In the genomic region with DNA sequence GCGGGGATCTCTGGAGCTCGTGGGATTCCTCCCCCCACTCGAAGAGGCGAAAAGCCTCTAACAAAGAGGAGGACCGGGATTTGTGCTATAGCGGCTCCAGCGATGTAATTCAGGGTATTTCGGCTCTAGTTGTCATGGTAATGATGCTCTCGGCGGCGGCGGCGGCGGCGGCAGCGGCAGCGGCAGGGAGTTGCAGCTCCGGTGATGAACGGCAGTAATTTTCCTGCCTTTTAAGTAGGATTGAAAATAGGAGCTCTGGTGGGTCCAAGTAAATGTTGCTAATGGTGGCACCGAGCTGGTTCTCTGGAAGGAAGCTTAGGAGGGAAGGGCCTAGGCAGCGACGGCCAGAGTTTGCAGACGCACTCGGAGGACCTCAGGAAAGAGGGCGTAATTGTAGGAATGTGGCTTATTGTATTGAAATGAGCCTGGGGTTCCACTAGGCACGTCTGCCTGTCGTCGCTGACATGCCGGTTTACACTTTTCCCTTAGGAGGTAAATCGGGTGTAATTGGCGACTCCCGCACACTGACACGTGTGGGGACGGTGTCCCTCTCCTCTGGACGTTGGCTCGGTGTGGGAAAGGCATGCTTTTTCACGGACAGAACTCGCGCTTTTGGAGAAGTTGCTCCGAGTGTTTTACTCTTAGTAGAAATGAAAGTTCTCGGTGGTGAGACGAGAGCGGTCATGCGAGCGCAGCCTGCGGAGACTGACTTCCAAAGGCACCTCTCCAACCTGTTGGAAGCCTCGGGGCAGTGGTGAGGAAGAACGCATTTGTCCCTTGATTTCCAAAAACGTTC, we compare ENCODE assay signal across 8 cellular contexts. TPM values are rescaled to one million over a fixed set of nuclear protein-coding genes. Genes with fewer than 3 reads are reported as not detected.
DNase-seq lines count a peak whose midpoint lies in the region; ATAC-seq and TF ChIP-seq lines count a peak whose summit lies in the region.

No MANE protein-coding gene starts in this region.

- H3K4me1 Mint-ChIP-seq in CD14-positive monocyte: peaks cover 65% of the 10 kb centered on the region

- H3K36me3 ChIP-seq in adrenal gland (replicated peaks in 1 of 2): no peaks in the 10 kb centered on the region
- no peaks in the 10 kb centered on the region for H3K36me3 ChIP-seq in rectal smooth muscle tissue (ENCODE audit: control insufficient read depth, insufficient read depth, low read length)

- H3K4me3 Mint-ChIP-seq in CD14-positive monocyte: peak overlapping the region; percentile 100

- ATAC-seq in GM21526 (IDR thresholded peaks at IDR 0.05; ENCODE audit: low FRiP score, unreplicated experiment): no peak

- no peak for DNase-seq in CD14-positive monocyte (ENCODE audit: low spot score)
- peak; percentile 47 for DNase-seq in HK-2 (ENCODE audit: unreplicated experiment)
- DNase-seq in SHP77 treated with DMSO at 0.1 percent for 48 hours (lab: John Stamatoyannopoulos, UW): peak; percentile 5
- DNase-seq in adrenal gland: peak; percentile 49 to 71 (median 55)
- DNase-seq in hepatic stellate cell (ENCODE audit: low spot score): peak; percentile 63
- no peak for DNase-seq in iPS-NIHi7 (ENCODE audit: extremely low spot score)

- peaks cover 58 to 68% (median 64%) of the 10 kb centered on the region in 3 donors for H3K27me3 Mint-ChIP-seq in CD14-positive monocyte (ENCODE audit: low read depth in 3 of 3)

- no peaks in the 10 kb centered on the region for H3K9me3 ChIP-seq in adrenal gland (replicated peaks in 1 of 3)

- H3K9me3 Mint-ChIP-seq in CD14-positive monocyte: peaks cover 0 to 43% (median 30%) of the 10 kb centered on the region in 7 donors

- H3K27ac ChIP-seq in adrenal gland: peak overlapping the region in 4 of 5 donors; percentile 93 to 100 (median 99)
- H3K27ac ChIP-seq in rectal smooth muscle tissue (ENCODE audit: low read depth, low read length): peak overlapping the region; percentile 95

- intact Hi-C loops in CD14-positive monocyte (cut with micrococcal nuclease): loop anchor here (5.0 to 10.0 kb wide), 8 partner anchors 82 to 700 kb away; a partner anchor contains a TSS
- intact Hi-C loops in adrenal gland (cut with DNase I): loop anchor here (5.0 to 10.0 kb wide), 2 partner anchors 85 to 558 kb away; a partner anchor contains a TSS

- H3K4me1 ChIP-seq in adrenal gland (replicated peaks in 1 of 2): peaks cover 10 to 21% of the 10 kb centered on the region in 2 donors
- H3K4me1 ChIP-seq in rectal smooth muscle tissue (ENCODE audit: control insufficient read depth, insufficient read depth, low read length): peaks cover 17% of the 10 kb centered on the region

- TF ChIP-seq POLR2A in adrenal gland (IDR thresholded peaks at IDR 0.05): no peak

- H3K27me3 ChIP-seq in adrenal gland (no peaks in the 10 kb centered on the region), rectal smooth muscle tissue (ENCODE audit: control insufficient read depth, insufficient read depth, low read length) (peaks cover 14% of the 10 kb centered on the region)

- peak overlapping the region; percentile 42 for H3K9ac ChIP-seq in rectal smooth muscle tissue (ENCODE audit: low read length)

- peak overlapping the region; percentile 97 to 100 (median 99) for H3K27ac Mint-ChIP-seq in CD14-positive monocyte

- WGBS in adrenal gland, 4 donors: 1% methylated on average over 36 to 49 of the region's 49 CpGs

- peak overlapping the region; percentile 58 to 87 (median 77) for H3K4me3 ChIP-seq in adrenal gland
- peak overlapping the region; percentile 95 for H3K4me3 ChIP-seq in rectal smooth muscle tissue (ENCODE audit: low read length)

- TF ChIP-seq CTCF in CD14-positive monocyte (IDR thresholded peaks at IDR 0.05): no peak
- TF ChIP-seq CTCF in adrenal gland (IDR thresholded peaks at IDR 0.05): peak in 2 of 6 experiments; percentile 13 to 17

- peaks cover 13 to 32% of the 10 kb centered on the region in 2 donors for H3K36me3 Mint-ChIP-seq in CD14-positive monocyte

RNA-seq across cellular contexts. Expression of a gene that starts 1.1 kb away (rescaled TPM):
- polyA plus RNA-seq in CD14-positive monocyte: under 1 TPM; 0.88 to 0.92 TPM
- total RNA-seq in adrenal gland: 10 to 100 TPM in 5 of 8 donors, 1 to 10 TPM in 2, under 1 TPM in 1; 0.83 to 70.8 (median 11.6) TPM
- 10 to 100 TPM in 1 of 3 donors, 1 to 10 TPM in 2; 2.6 to 10.0 (median 7.6) TPM for polyA plus RNA-seq in adrenal gland

Comparison
In these comparisons a context has a peak if more than half of its experiments do, and no peak if none do; other contexts are left out.
1. DNase-seq: peak in HK-2 (single experiment), SHP77 treated with DMSO at 0.1 percent for 48 hours (single experiment), adrenal gland (7 of 7) and hepatic stellate cell (single experiment); none in CD14-positive monocyte (single experiment) and iPS-NIHi7 (single experiment).